26 cellular contexts compared by ENCODE assay signal in genomic region chr18:36660311-36660710, GRCh38.
"Had no signal": no experiment of that assay in that cellular context is flagged by ENCODE, and none has a peak within 500 bp of the region (broad histone marks: within the 10 kb centered on the region; RNA-seq: fewer than 3 reads in every experiment).

No MANE protein-coding gene starts in this region.

- H3K9me3 ChIP-seq: esophagus squamous epithelium, lower lobe of right lung, ovary, right lobe of liver, stomach, thyroid gland had no signal

- H3K36me3 Mint-ChIP-seq: immature natural killer cell, natural killer cell had no signal

- H3K27me3 ChIP-seq: esophagus squamous epithelium, ovary, right lobe of liver, thyroid gland had no signal

- DNase-seq: dermis blood vessel endothelial cell; effector memory CD4-positive, alpha-beta T cell; esophagus squamous epithelium; hypothalamus; immature natural killer cell; islet precursor cell; lower lobe of right lung; natural killer cell; occipital lobe; ovary; posterior cingulate gyrus; retina; right lobe of liver; stimulated activated CD4-positive, alpha-beta T cell treated with anti-CD3 and anti-CD28 coated beads, Interleukin-12 subunit alpha, Interleukin-12 subunit beta, amount 100 ng/mL, for 4 hours; stimulated activated CD4-positive, alpha-beta T cell treated with anti-CD3 and anti-CD28 coated beads, Interleukin-1b, Interleukin-23, amount 100 ng/mL, for 48 hours; stimulated activated CD4-positive, alpha-beta T cell treated with anti-CD3 and anti-CD28 coated beads, Interleukin-4, amount 100 ng/mL, for 1 hour; stimulated activated CD8-positive, alpha-beta memory T cell treated with anti-CD3 and anti-CD28 coated beads, Interleukin-4, amount 100 ng/mL, for 48 hours; stimulated activated naive CD4-positive, alpha-beta T cell treated with Interleukin-2 at 50 U/mL for 16 hours; stomach; thyroid gland; trophoblast cell had no signal

- H3K27ac Mint-ChIP-seq: immature natural killer cell, natural killer cell had no signal

- FAIRE-seq: endothelial cell of umbilical vein, frontal cortex had no signal

- H3K4me2 ChIP-seq: smooth muscle cell had no signal

- H3K4me1 ChIP-seq: lower lobe of right lung, right lobe of liver, stomach, thyroid gland had no signal

- H3K36me3 ChIP-seq: esophagus squamous epithelium, lower lobe of right lung, ovary, right lobe of liver, stomach, thyroid gland had no signal

- H3K4me3 Mint-ChIP-seq: immature natural killer cell, natural killer cell had no signal

- H3K4me3 ChIP-seq: coronary artery, esophagus squamous epithelium, lower lobe of right lung, ovary, right lobe of liver, smooth muscle cell, stomach, thyroid gland had no signal

- H3K4me1 Mint-ChIP-seq: immature natural killer cell, natural killer cell had no signal

- H3K27ac ChIP-seq: coronary artery, lower lobe of right lung, ovary, right lobe of liver, stomach, thyroid gland had no signal

- ATAC-seq: left lobe of liver, lower lobe of right lung, natural killer cell, right lobe of liver had no signal

- H3K9me3 Mint-ChIP-seq: immature natural killer cell, natural killer cell had no signal
